20 cellular contexts compared by ENCODE assay signal in genomic region chr3:177106594-177106993, GRCh38.
DNase-seq lines count a peak whose midpoint lies in the region; ATAC-seq and TF ChIP-seq lines count a peak whose summit lies in the region.
"Had no signal": no experiment of that assay in that cellular context is flagged by ENCODE, and none has a peak within 500 bp of the region (broad histone marks: within the 10 kb centered on the region; RNA-seq: fewer than 3 reads in every experiment).

No MANE protein-coding gene starts in this region.

- CTCF ChIA-PET in activated B cell treated with CpG ODN at 0.5 μM for 24 hours (lab: Charles Lee), result no interaction called here

- H3K36me3 Mint-ChIP-seq in CD4-positive, CD25-positive, alpha-beta regulatory T cell, result peaks cover 3% of the 10 kb centered on the region
- H3K36me3 Mint-ChIP-seq in activated B cell treated with CpG ODN at 0.5 μM for 24 hours (ENCODE audit: low read depth), result peaks cover 4% of the 10 kb centered on the region
- H3K36me3 Mint-ChIP-seq in mesothelial cell of epicardium, result peaks cover 2% of the 10 kb centered on the region
- H3K36me3 Mint-ChIP-seq: natural killer cell treated with Interleukin-12 subunit alpha and Interleukin-12 subunit beta and Interleukin-15 and Interleukin-18, amount 100 ng/mL, for 72 hours had no signal

- DNase-seq in CD4-positive, CD25-positive, alpha-beta regulatory T cell, result no peak
- DNase-seq in activated B cell treated with CpG ODN at 0.5 μM for 24 hours (no peak), mesothelial cell of epicardium (ENCODE audit: low spot score in 2 of 2, unreplicated experiment in 2 of 2) (no peak), NCI-H2196 treated with DMSO at 0.1 percent for 48 hours (lab: John Stamatoyannopoulos, UW; ENCODE audit: unreplicated experiment) (no peak), NCI-H1092 (lab: John Stamatoyannopoulos, UW) (no peak)
- DNase-seq in activated CD4-positive, alpha-beta T cell treated with anti-CD3 and anti-CD28 coated beads, Interleukin-2, amount 50 U/mL, for 48 hours, result no peak
- DNase-seq: activated CD4-positive, alpha-beta T cell treated with anti-CD3 and anti-CD28 coated beads, Interleukin-2, amount 10 ng/mL, durations not matched to agents 24 days and 14 days; effector CD8-positive, alpha-beta T cell; foreskin melanocyte; hypothalamus; NCI-H1694 had no signal

- H3K4me3 ChIP-seq in CD4-positive, CD25-positive, alpha-beta regulatory T cell (ENCODE audit: low read depth, low read length), result no peak overlapping the region

- POLR2A ChIA-PET in activated B cell treated with CpG ODN at 0.5 μM for 24 hours (lab: Charles Lee), result interaction anchor here (0.6 to 1.3 kb wide), 4 partner anchors 39 to 94 kb away, joined by 3 to 4 read pairs (median 4); no protein-coding TSS in a partner anchor

- H3K27me3 Mint-ChIP-seq in CD4-positive, CD25-positive, alpha-beta regulatory T cell, result no peaks in the 10 kb centered on the region
- no peaks in the 10 kb centered on the region for H3K27me3 Mint-ChIP-seq in activated B cell treated with CpG ODN at 0.5 μM for 24 hours
- H3K27me3 Mint-ChIP-seq in mesothelial cell of epicardium (ENCODE audit: low read depth), result no peaks in the 10 kb centered on the region
- H3K27me3 Mint-ChIP-seq: activated CD4-positive, alpha-beta T cell treated with anti-CD3 and anti-CD28 coated beads, Interleukin-2, amount 10 ng/mL, durations not matched to agents 24 days and 14 days; natural killer cell treated with Interleukin-12 subunit alpha and Interleukin-12 subunit beta and Interleukin-15 and Interleukin-18, amount 100 ng/mL, for 72 hours; stimulated activated naive CD8-positive, alpha-beta T cell treated with anti-CD3 and anti-CD28 coated beads, Interleukin-15, Interleukin-2, amounts not matched to agents 100 ng/mL and 50 ng/mL, for 24 hours had no signal

- intact Hi-C loops in activated B cell treated with CpG ODN at 0.5 μM for 24 hours (cut with micrococcal nuclease), result loop anchor here (1.0 to 5.0 kb wide), 3 partner anchors 9 to 36 kb away; no protein-coding TSS in a partner anchor

- H3K4me3 Mint-ChIP-seq in CD4-positive, CD25-positive, alpha-beta regulatory T cell, result peak overlapping the region in 1 of 4 donors; percentile 26
- H3K4me3 Mint-ChIP-seq in activated B cell treated with CpG ODN at 0.5 μM for 24 hours (peak overlapping the region; percentile 39), mesothelial cell of epicardium (no peak overlapping the region)
- H3K4me3 Mint-ChIP-seq: activated CD4-positive, alpha-beta T cell treated with anti-CD3 and anti-CD28 coated beads, Interleukin-2, amount 10 ng/mL, durations not matched to agents 24 days and 14 days; activated T-helper 1 cell treated with anti-CD3 and anti-CD28 coated beads, Interleukin-12 subunit alpha, Interleukin-12 subunit beta, Interleukin-2, Interleukin-4 antibody, amounts not matched to agents 30 ng/mL and 10 ng/mL and 1 ng/mL, durations not matched to agents 14 hours and 24 hours and 36 hours; natural killer cell treated with Interleukin-12 subunit alpha and Interleukin-12 subunit beta and Interleukin-15 and Interleukin-18, amount 100 ng/mL, for 72 hours had no signal

- H3K27ac ChIP-seq in CD4-positive, CD25-positive, alpha-beta regulatory T cell (ENCODE audit: insufficient read depth, low read length, poor library complexity, severe bottlenecking), result peak overlapping the region; percentile 6
- H3K27ac ChIP-seq: parathyroid adenoma, RWPE1 had no signal

- ATAC-seq in CD4-positive, CD25-positive, alpha-beta regulatory T cell (ENCODE audit: low read depth in 2 of 2), result no peak
- ATAC-seq in GM19023 (IDR thresholded peaks at IDR 0.05; ENCODE audit: unreplicated experiment) (peak; percentile 5), activated B cell treated with CpG ODN at 0.5 μM for 24 hours (ENCODE audit: low read depth) (no peak)
- ATAC-seq: esophagus mucosa; natural killer cell treated with Interleukin-12 subunit alpha and Interleukin-12 subunit beta and Interleukin-15 and Interleukin-18, amount 100 ng/mL, for 72 hours; sciatic nerve; SK-N-SH treated with all-trans-retinoic acid at 6 μM for 48 hours had no signal

- no peak for TF ChIP-seq CTCF in activated B cell treated with CpG ODN at 0.5 μM for 24 hours (IDR thresholded peaks at IDR 0.05)
- no peak for TF ChIP-seq CTCF in mesothelial cell of epicardium (IDR thresholded peaks at IDR 0.05; ENCODE audit: unreplicated experiment)

- no peaks in the 10 kb centered on the region for H3K36me3 ChIP-seq in CD4-positive, CD25-positive, alpha-beta regulatory T cell (ENCODE audit: control insufficient read depth, insufficient read depth, low read length)

- peaks cover 0 to 2% (median 0%) of the 10 kb centered on the region in 7 donors for H3K9me3 Mint-ChIP-seq in CD4-positive, CD25-positive, alpha-beta regulatory T cell
- H3K9me3 Mint-ChIP-seq in activated B cell treated with CpG ODN at 0.5 μM for 24 hours (no peaks in the 10 kb centered on the region), mesothelial cell of epicardium (no peaks in the 10 kb centered on the region)
- H3K9me3 Mint-ChIP-seq: natural killer cell treated with Interleukin-12 subunit alpha and Interleukin-12 subunit beta and Interleukin-15 and Interleukin-18, amount 100 ng/mL, for 72 hours; stimulated activated naive CD8-positive, alpha-beta T cell treated with anti-CD3 and anti-CD28 coated beads, Interleukin-15, Interleukin-2, amounts not matched to agents 100 ng/mL and 50 ng/mL, for 24 hours had no signal

- H3K27me3 ChIP-seq in CD4-positive, CD25-positive, alpha-beta regulatory T cell (ENCODE audit: control insufficient read depth, insufficient read depth, low read length), result no peaks in the 10 kb centered on the region

- peaks cover 66% of the 10 kb centered on the region for H3K4me1 ChIP-seq in CD4-positive, CD25-positive, alpha-beta regulatory T cell (ENCODE audit: control insufficient read depth, insufficient read depth, low read length, poor library complexity, severe bottlenecking)

- H3K27ac Mint-ChIP-seq in CD4-positive, CD25-positive, alpha-beta regulatory T cell, result peak overlapping the region in 1 of 3 donors; percentile 86
- H3K27ac Mint-ChIP-seq in activated B cell treated with CpG ODN at 0.5 μM for 24 hours (no peak overlapping the region), mesothelial cell of epicardium (peak overlapping the region; percentile 30)
- H3K27ac Mint-ChIP-seq: activated CD4-positive, alpha-beta T cell treated with anti-CD3 and anti-CD28 coated beads, Interleukin-2, amount 10 ng/mL, durations not matched to agents 24 days and 14 days; activated T-helper 1 cell treated with anti-CD3 and anti-CD28 coated beads, Interleukin-12 subunit alpha, Interleukin-12 subunit beta, Interleukin-2, Interleukin-4 antibody, amounts not matched to agents 30 ng/mL and 10 ng/mL and 1 ng/mL, durations not matched to agents 14 hours and 24 hours and 36 hours; natural killer cell treated with Interleukin-12 subunit alpha and Interleukin-12 subunit beta and Interleukin-15 and Interleukin-18, amount 100 ng/mL, for 72 hours; stimulated activated naive CD8-positive, alpha-beta T cell treated with anti-CD3 and anti-CD28 coated beads, Interleukin-15, Interleukin-2, amounts not matched to agents 100 ng/mL and 50 ng/mL, for 24 hours had no signal

- no peaks in the 10 kb centered on the region for H3K9me3 ChIP-seq in CD4-positive, CD25-positive, alpha-beta regulatory T cell (ENCODE audit: control insufficient read depth in 2 of 2, low read length in 2 of 2)

- H3K4me1 Mint-ChIP-seq in CD4-positive, CD25-positive, alpha-beta regulatory T cell, result peaks cover 63 to 79% (median 72%) of the 10 kb centered on the region in 4 donors
- H3K4me1 Mint-ChIP-seq in activated B cell treated with CpG ODN at 0.5 μM for 24 hours, result peaks cover 75% of the 10 kb centered on the region
- peaks cover 59% of the 10 kb centered on the region for H3K4me1 Mint-ChIP-seq in mesothelial cell of epicardium
